Comparison of ENCODE assay signal across 8 cellular contexts in genomic region chr3:45145223-45145622, GRCh38. TPM values are rescaled to one million over a fixed set of nuclear protein-coding genes. Genes with fewer than 3 reads are reported as not detected.
A peak's percentile ranks its signal among the peaks of the same experiment; 100 is the strongest.
DNase-seq lines count a peak whose midpoint lies in the region; TF ChIP-seq lines count a peak whose summit lies in the region.

No MANE protein-coding gene starts in this region.

- POLR2A ChIA-PET in activated CD4-positive, alpha-beta T cell treated with anti-CD3 and anti-CD28 coated beads, Interleukin-2, amount 10 ng/mL, durations not matched to agents 7 days and 5 days (lab: Charles Lee): no interaction called here

- WGBS in testis, 2 donors: 7 to 9% methylated on average over 13 to 15 of the region's 15 CpGs

- no peak for TF ChIP-seq POLR2A in testis (IDR thresholded peaks at IDR 0.05)

- no peak for DNase-seq in activated CD4-positive, alpha-beta T cell treated with anti-CD3 and anti-CD28 coated beads, Interleukin-2, amount 10 ng/mL, durations not matched to agents 7 days and 5 days
- no peak for DNase-seq in activated CD4-positive, alpha-beta T cell treated with anti-CD3 and anti-CD28 coated beads for 48 hours
- DNase-seq in ascending aorta (ENCODE audit: low spot score in 2 of 2) (no peak), kidney tubule cell (ENCODE audit: low spot score) (peak; percentile 49), testis (no peak), SHP77 treated with DMSO at 0.1 percent for 48 hours (lab: John Stamatoyannopoulos, UW) (no peak), C1 segment of cervical spinal cord (lab: John Stamatoyannopoulos, UW) (no peak), SHP77 (lab: John Stamatoyannopoulos, UW) (no peak)

- H3K27me3 Mint-ChIP-seq in activated CD4-positive, alpha-beta T cell treated with anti-CD3 and anti-CD28 coated beads, Interleukin-2, amount 10 ng/mL, durations not matched to agents 7 days and 5 days: peaks cover 58% of the 10 kb centered on the region

- H3K27ac ChIP-seq in ascending aorta (no peak overlapping the region), testis (no peak overlapping the region)

- peaks cover 36% of the 10 kb centered on the region for H3K4me1 Mint-ChIP-seq in activated CD4-positive, alpha-beta T cell treated with anti-CD3 and anti-CD28 coated beads, Interleukin-2, amount 10 ng/mL, durations not matched to agents 7 days and 5 days

- no peaks in the 10 kb centered on the region for H3K9me3 ChIP-seq in ascending aorta
- H3K9me3 ChIP-seq in testis: no peaks in the 10 kb centered on the region

- peak overlapping the region; percentile 78 for H3K27ac Mint-ChIP-seq in activated CD4-positive, alpha-beta T cell treated with anti-CD3 and anti-CD28 coated beads, Interleukin-2, amount 10 ng/mL, durations not matched to agents 7 days and 5 days

- CTCF ChIA-PET in activated CD4-positive, alpha-beta T cell treated with anti-CD3 and anti-CD28 coated beads, Interleukin-2, amount 10 ng/mL, durations not matched to agents 7 days and 5 days (lab: Charles Lee): interaction anchor here (1.1 to 1.6 kb wide), 2 partner anchors 24 to 65 kb away, joined by 4 read pairs; no protein-coding TSS in a partner anchor

- H3K36me3 ChIP-seq in ascending aorta (no peaks in the 10 kb centered on the region), testis (ENCODE audit: low read depth, missing control alignments) (no peaks in the 10 kb centered on the region)

- intact Hi-C loops in ascending aorta (cut with DNase I): no loop called here
- intact Hi-C loops in testis (cut with DNase I; ENCODE audit: low total_unique reads): no loop called here

- TF ChIP-seq CTCF in ascending aorta (IDR thresholded peaks at IDR 0.05) (no peak), testis (IDR thresholded peaks at IDR 0.05) (no peak)

- H3K4me1 ChIP-seq in ascending aorta: peaks cover 0 to 2% of the 10 kb centered on the region in 2 donors
- peaks cover 3% of the 10 kb centered on the region for H3K4me1 ChIP-seq in testis

- H3K4me3 ChIP-seq in ascending aorta: peak overlapping the region; percentile 45 to 64
- H3K4me3 ChIP-seq in testis: peak overlapping the region; percentile 45 to 59

- H3K4me3 Mint-ChIP-seq in activated CD4-positive, alpha-beta T cell treated with anti-CD3 and anti-CD28 coated beads, Interleukin-2, amount 10 ng/mL, durations not matched to agents 7 days and 5 days: peak overlapping the region; percentile 90

- peaks cover 9% of the 10 kb centered on the region for H3K9me3 Mint-ChIP-seq in activated CD4-positive, alpha-beta T cell treated with anti-CD3 and anti-CD28 coated beads, Interleukin-2, amount 10 ng/mL, durations not matched to agents 7 days and 5 days

- peaks cover 15% of the 10 kb centered on the region for H3K36me3 Mint-ChIP-seq in activated CD4-positive, alpha-beta T cell treated with anti-CD3 and anti-CD28 coated beads, Interleukin-2, amount 10 ng/mL, durations not matched to agents 7 days and 5 days (ENCODE audit: low read depth)

- H3K27me3 ChIP-seq in ascending aorta: no peaks in the 10 kb centered on the region
- H3K27me3 ChIP-seq in testis: no peaks in the 10 kb centered on the region

RNA-seq across cellular contexts. Expression of gene CDCP1, which starts 1.0 kb away (rescaled TPM):
- total RNA-seq in activated CD4-positive, alpha-beta T cell treated with anti-CD3 and anti-CD28 coated beads, Interleukin-2, amount 10 ng/mL, durations not matched to agents 7 days and 5 days: 10 to 100 TPM; 21.7 to 22.2 TPM
- total RNA-seq in ascending aorta (3.0 TPM), testis (1 to 10 TPM; 1.1 to 2.7 TPM)
- polyA plus RNA-seq in testis (ENCODE audit: insufficient read depth, low read depth, low replicate concordance): 2.5 TPM
